In genomic region chr9:126604059-126604685, GRCh38 we compare ENCODE assay signal across 25 cellular contexts. TPM values are rescaled to one million over a fixed set of nuclear protein-coding genes. Genes with fewer than 3 reads are reported as not detected.
A peak's percentile ranks its signal among the peaks of the same experiment; 100 is the strongest.
DNase-seq lines count a peak whose midpoint lies in the region; ATAC-seq and TF ChIP-seq lines count a peak whose summit lies in the region.
"Had no signal": no experiment of that assay in that cellular context is flagged by ENCODE, and none has a peak within 500 bp of the region (broad histone marks: within the 10 kb centered on the region; RNA-seq: fewer than 3 reads in every experiment).

No MANE protein-coding gene starts in this region.

- H3K27me3 Mint-ChIP-seq in stimulated activated naive CD8-positive, alpha-beta T cell treated with anti-CD3 and anti-CD28 coated beads, Interleukin-15, Interleukin-2, amounts not matched to agents 100 ng/mL and 50 ng/mL, for 24 hours = peaks cover 64% of the 10 kb centered on the region
- peaks cover 68% of the 10 kb centered on the region for H3K27me3 Mint-ChIP-seq in stimulated activated naive CD8-positive, alpha-beta T cell treated with anti-CD3 and anti-CD28 coated beads, Interleukin-15, amount 100 ng/mL, for 72 hours
- H3K27me3 Mint-ChIP-seq in nephron (ENCODE audit: low read depth) = peaks cover 41% of the 10 kb centered on the region

- no peaks in the 10 kb centered on the region for H3K27me3 ChIP-seq in aorta (ENCODE audit: control insufficient read depth in 1 of 2, insufficient read depth in 2 of 2, low read length in 1 of 2)

- TF ChIP-seq CTCF in nephron (IDR thresholded peaks at IDR 0.05; ENCODE audit: unreplicated experiment in 3 of 3) = no peak

- H3K36me3 Mint-ChIP-seq in stimulated activated naive CD8-positive, alpha-beta T cell treated with anti-CD3 and anti-CD28 coated beads, Interleukin-15, Interleukin-2, amounts not matched to agents 100 ng/mL and 50 ng/mL, for 24 hours (ENCODE audit: low read depth) = no peaks in the 10 kb centered on the region
- no peaks in the 10 kb centered on the region for H3K36me3 Mint-ChIP-seq in nephron (ENCODE audit: low read depth)
- H3K36me3 Mint-ChIP-seq: CD8-positive, alpha-beta memory T cell had no signal

- no peaks in the 10 kb centered on the region for H3K4me1 ChIP-seq in aorta (ENCODE audit: control insufficient read depth in 1 of 2, insufficient read depth in 2 of 2, low read length in 2 of 2)
- H3K4me1 ChIP-seq: SJSA1 had no signal

- 84 to 90% methylated on average over 10 of the region's 10 CpGs for WGBS in aorta, 2 donors

- no peaks in the 10 kb centered on the region for H3K36me3 ChIP-seq in aorta (ENCODE audit: control insufficient read depth in 1 of 2, insufficient read depth in 2 of 2, low read length in 1 of 2)
- H3K36me3 ChIP-seq: SJSA1 had no signal

- H3K27ac Mint-ChIP-seq in stimulated activated naive CD8-positive, alpha-beta T cell treated with anti-CD3 and anti-CD28 coated beads, Interleukin-15, Interleukin-2, amounts not matched to agents 100 ng/mL and 50 ng/mL, for 24 hours = peak overlapping the region; percentile 1
- no peak overlapping the region for H3K27ac Mint-ChIP-seq in stimulated activated naive CD8-positive, alpha-beta T cell treated with anti-CD3 and anti-CD28 coated beads, Interleukin-15, amount 100 ng/mL, for 72 hours
- peak overlapping the region; percentile 45 to 80 (median 58) for H3K27ac Mint-ChIP-seq in nephron

- H3K27ac ChIP-seq in aorta (ENCODE audit: low read depth in 1 of 2, low read length in 2 of 2) = no peak overlapping the region
- H3K27ac ChIP-seq: KMS-11, RWPE1, SJSA1 had no signal

- H3K4me3 Mint-ChIP-seq in stimulated activated naive CD8-positive, alpha-beta T cell treated with anti-CD3 and anti-CD28 coated beads, Interleukin-15, Interleukin-2, amounts not matched to agents 100 ng/mL and 50 ng/mL, for 24 hours = no peak overlapping the region
- H3K4me3 Mint-ChIP-seq in stimulated activated naive CD8-positive, alpha-beta T cell treated with anti-CD3 and anti-CD28 coated beads, Interleukin-15, amount 100 ng/mL, for 72 hours = no peak overlapping the region
- H3K4me3 Mint-ChIP-seq in nephron = peak overlapping the region in 2 of 3 experiments; percentile 19 to 21

- no peak overlapping the region for H3K4me3 ChIP-seq in aorta (ENCODE audit: low read length in 2 of 2)
- H3K4me3 ChIP-seq: SJSA1 had no signal

- no peaks in the 10 kb centered on the region for H3K4me1 Mint-ChIP-seq in stimulated activated naive CD8-positive, alpha-beta T cell treated with anti-CD3 and anti-CD28 coated beads, Interleukin-15, Interleukin-2, amounts not matched to agents 100 ng/mL and 50 ng/mL, for 24 hours (ENCODE audit: low read depth)
- H3K4me1 Mint-ChIP-seq in stimulated activated naive CD8-positive, alpha-beta T cell treated with anti-CD3 and anti-CD28 coated beads, Interleukin-15, amount 100 ng/mL, for 72 hours = no peaks in the 10 kb centered on the region
- H3K4me1 Mint-ChIP-seq in nephron = peaks cover 34% of the 10 kb centered on the region

- no peak for DNase-seq in stimulated activated naive CD8-positive, alpha-beta T cell treated with anti-CD3 and anti-CD28 coated beads, Interleukin-15, amount 100 ng/mL, for 72 hours
- DNase-seq in left cardiac atrium = no peak
- DNase-seq in aorta = peak in 1 of 2 donors; percentile 55
- DNase-seq in head of caudate nucleus = no peak
- DNase-seq: AML-193; C1 segment of cervical spinal cord; Calu3; CD8-positive, alpha-beta memory T cell; DMS153; HCEC 1CT; IMR-90; NCI-H1417; NCI-H1930; NCI-H2227 treated with DMSO at 0.1 percent for 48 hours; NCI-H510A; NCI-H774; NK-92 treated with Interleukin-12 subunit alpha and Interleukin-12 subunit beta, amount 100 ng/mL, for 24 hours had no signal

- ATAC-seq in stimulated activated naive CD8-positive, alpha-beta T cell treated with anti-CD3 and anti-CD28 coated beads, Interleukin-15, amount 100 ng/mL, for 72 hours = no peak
- ATAC-seq in left cardiac atrium (peak; percentile 64 to 88), aorta (ENCODE audit: low FRiP score) (peak; percentile 85), HG03139 (IDR thresholded peaks at IDR 0.05; ENCODE audit: unreplicated experiment) (no peak), GM21526 (IDR thresholded peaks at IDR 0.05; ENCODE audit: low FRiP score, unreplicated experiment) (no peak)

- no peaks in the 10 kb centered on the region for H3K9me3 ChIP-seq in aorta (ENCODE audit: control insufficient read depth, low read length)
- H3K9me3 ChIP-seq: SJSA1 had no signal

- H3K9me3 Mint-ChIP-seq in stimulated activated naive CD8-positive, alpha-beta T cell treated with anti-CD3 and anti-CD28 coated beads, Interleukin-15, Interleukin-2, amounts not matched to agents 100 ng/mL and 50 ng/mL, for 24 hours = no peaks in the 10 kb centered on the region
- H3K9me3 Mint-ChIP-seq in stimulated activated naive CD8-positive, alpha-beta T cell treated with anti-CD3 and anti-CD28 coated beads, Interleukin-15, amount 100 ng/mL, for 72 hours = no peaks in the 10 kb centered on the region
- H3K9me3 Mint-ChIP-seq in nephron = no peaks in the 10 kb centered on the region
- H3K9me3 Mint-ChIP-seq: CD8-positive, alpha-beta memory T cell had no signal

- intact Hi-C loops in left cardiac atrium (cut with DNase I) = no loop called here
- intact Hi-C loops in aorta (cut with DNase I) = no loop called here
- intact Hi-C loops in head of caudate nucleus (cut with DNase I) = no loop called here

RNA-seq across cellular contexts. Expression of gene LMX1B, which starts 9.6 kb away (rescaled TPM):
- total RNA-seq in left cardiac atrium (1 to 10 TPM in 1 of 2 donors, under 1 TPM in 1; 0.81 to 1.8 TPM), aorta (1 to 10 TPM in 1 of 2 donors, under 1 TPM in 1; 0.32 to 1.6 TPM)
- polyA plus RNA-seq in aorta = not detected
- total RNA-seq: Calu3; CD8-positive, alpha-beta memory T cell; IMR-90; SJSA1 had no signal
- polyA plus RNA-seq: AG04450; CD8-positive, alpha-beta memory T cell; IMR-90 had no signal

Comparison
In these comparisons a context has a peak if more than half of its experiments do, and no peak if none do; other contexts are left out.
1. H3K27ac Mint-ChIP-seq: peak in stimulated activated naive CD8-positive, alpha-beta T cell treated with anti-CD3 and anti-CD28 coated beads, Interleukin-15, Interleukin-2, amounts not matched to agents 100 ng/mL and 50 ng/mL, for 24 hours (single experiment) and nephron (3 of 3); none in stimulated activated naive CD8-positive, alpha-beta T cell treated with anti-CD3 and anti-CD28 coated beads, Interleukin-15, amount 100 ng/mL, for 72 hours (0 of 2).
2. H3K4me3 Mint-ChIP-seq: peak in nephron (2 of 3); none in stimulated activated naive CD8-positive, alpha-beta T cell treated with anti-CD3 and anti-CD28 coated beads, Interleukin-15, Interleukin-2, amounts not matched to agents 100 ng/mL and 50 ng/mL, for 24 hours (single experiment) and stimulated activated naive CD8-positive, alpha-beta T cell treated with anti-CD3 and anti-CD28 coated beads, Interleukin-15, amount 100 ng/mL, for 72 hours (0 of 2).
3. ATAC-seq: peak in left cardiac atrium (2 of 2) and aorta (single experiment); none in stimulated activated naive CD8-positive, alpha-beta T cell treated with anti-CD3 and anti-CD28 coated beads, Interleukin-15, amount 100 ng/mL, for 72 hours (single experiment), HG03139 (single experiment) and GM21526 (single experiment).